ENCODE assay signal across 10 cellular contexts in the genomic region with DNA sequence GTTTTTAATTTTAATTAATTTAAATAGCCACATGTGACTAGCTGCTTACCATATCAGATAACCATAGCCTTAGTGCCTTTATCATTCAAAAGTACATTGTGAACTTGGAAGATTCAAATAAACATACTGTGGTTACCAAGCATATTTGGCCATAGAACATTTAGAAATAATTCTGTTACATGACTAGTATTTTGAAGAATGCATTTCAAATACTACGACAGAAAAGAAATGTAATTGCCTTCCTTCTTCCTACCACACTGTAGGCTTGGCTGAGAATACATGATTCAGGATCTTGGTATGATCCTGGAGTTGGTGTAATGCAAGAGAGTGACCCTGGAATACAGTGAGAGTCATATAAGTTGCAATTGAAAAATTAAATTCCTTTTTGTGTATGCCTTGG.
DNase-seq lines count a peak whose midpoint lies in the region; ATAC-seq and TF ChIP-seq lines count a peak whose summit lies in the region.
"Had no signal": no experiment of that assay in that cellular context is flagged by ENCODE, and none has a peak within 500 bp of the region (broad histone marks: within the 10 kb centered on the region; RNA-seq: fewer than 3 reads in every experiment).

No MANE protein-coding gene starts in this region.

- CTCF ChIA-PET in activated CD8-positive, alpha-beta T cell treated with anti-CD3 and anti-CD28 coated beads, Interleukin-2, amount 10 ng/mL, durations not matched to agents 7 days and 5 days (lab: Charles Lee) = interaction anchor here (1.4 to 1.6 kb wide), 2 partner anchors 196 to 260 kb away, joined by 4 to 6 read pairs; partner anchors contain the start of genes GCNT1 and RFK

- H3K4me3 ChIP-seq in stomach = no peak overlapping the region

- POLR2A ChIA-PET in activated CD8-positive, alpha-beta T cell treated with anti-CD3 and anti-CD28 coated beads, Interleukin-2, amount 10 ng/mL, durations not matched to agents 7 days and 5 days (lab: Charles Lee) = no interaction called here

- H3K4me1 ChIP-seq in foreskin keratinocyte = no peaks in the 10 kb centered on the region
- H3K4me1 ChIP-seq in stomach = peaks cover 12 to 92% (median 53%) of the 10 kb centered on the region in 4 donors

- WGBS in stomach, 5 donors = 39 to 67% (median 59%) methylated on average over 1 of the region's 1 CpG

- no peaks in the 10 kb centered on the region for H3K9me3 Mint-ChIP-seq in activated CD4-positive, alpha-beta T cell treated with anti-CD3 and anti-CD28 coated beads, Interleukin-2, amount 10 ng/mL, durations not matched to agents 24 days and 14 days
- no peaks in the 10 kb centered on the region for H3K9me3 Mint-ChIP-seq in activated CD8-positive, alpha-beta T cell treated with anti-CD3 and anti-CD28 coated beads, Interleukin-2, amount 10 ng/mL, durations not matched to agents 7 days and 5 days (ENCODE audit: insufficient read depth)

- H3K27ac ChIP-seq in foreskin keratinocyte = no peak overlapping the region
- peak overlapping the region in 3 of 5 donors; percentile 44 to 58 (median 48) for H3K27ac ChIP-seq in stomach

- peaks cover 0 to 8% (median 0%) of the 10 kb centered on the region in 4 donors for H3K36me3 ChIP-seq in stomach

- no peaks in the 10 kb centered on the region for H3K27me3 ChIP-seq in foreskin keratinocyte
- no peaks in the 10 kb centered on the region for H3K27me3 ChIP-seq in stomach

- TF ChIP-seq CTCF in foreskin keratinocyte (conservative IDR thresholded peaks at IDR 0.05) = no peak
- no peak for TF ChIP-seq CTCF in stomach (IDR thresholded peaks at IDR 0.05)

- TF ChIP-seq POLR2A in stomach (IDR thresholded peaks at IDR 0.05) = no peak

- H3K4me3 Mint-ChIP-seq in activated CD4-positive, alpha-beta T cell treated with anti-CD3 and anti-CD28 coated beads, Interleukin-2, amount 10 ng/mL, durations not matched to agents 24 days and 14 days = no peak overlapping the region
- peak overlapping the region; percentile 9 for H3K4me3 Mint-ChIP-seq in activated CD8-positive, alpha-beta T cell treated with anti-CD3 and anti-CD28 coated beads, Interleukin-2, amount 10 ng/mL, durations not matched to agents 7 days and 5 days

- peak overlapping the region; percentile 35 for H3K27ac Mint-ChIP-seq in activated CD4-positive, alpha-beta T cell treated with anti-CD3 and anti-CD28 coated beads, Interleukin-2, amount 10 ng/mL, durations not matched to agents 24 days and 14 days
- H3K27ac Mint-ChIP-seq in activated CD8-positive, alpha-beta T cell treated with anti-CD3 and anti-CD28 coated beads, Interleukin-2, amount 10 ng/mL, durations not matched to agents 7 days and 5 days = no peak overlapping the region

- H3K36me3 Mint-ChIP-seq in activated CD4-positive, alpha-beta T cell treated with anti-CD3 and anti-CD28 coated beads, Interleukin-2, amount 10 ng/mL, durations not matched to agents 24 days and 14 days (ENCODE audit: low read depth) = no peaks in the 10 kb centered on the region
- H3K36me3 Mint-ChIP-seq in activated CD8-positive, alpha-beta T cell treated with anti-CD3 and anti-CD28 coated beads, Interleukin-2, amount 10 ng/mL, durations not matched to agents 7 days and 5 days (ENCODE audit: low read depth) = peaks cover 3% of the 10 kb centered on the region

- no peak for TF ChIP-seq EP300 in stomach (IDR thresholded peaks at IDR 0.05)

- DNase-seq in activated CD4-positive, alpha-beta T cell treated with anti-CD3 and anti-CD28 coated beads, Interleukin-2, amount 10 ng/mL, durations not matched to agents 24 days and 14 days = no peak
- no peak for DNase-seq in activated CD4-positive, alpha-beta T cell treated with anti-CD3 and anti-CD28 coated beads, Interleukin-2, amount 50 U/mL, for 1 hour
- no peak for DNase-seq in activated CD8-positive, alpha-beta T cell treated with anti-CD3 and anti-CD28 coated beads, Interleukin-2, amount 10 ng/mL, durations not matched to agents 7 days and 5 days
- DNase-seq in foreskin keratinocyte = peak; percentile 75 to 92
- no peak for DNase-seq in stomach
- no peak for DNase-seq in nucleus accumbens (lab: John Stamatoyannopoulos, UW)
- DNase-seq: left cardiac atrium, NCI-H1048 had no signal

- peaks cover 46% of the 10 kb centered on the region for H3K4me1 Mint-ChIP-seq in activated CD4-positive, alpha-beta T cell treated with anti-CD3 and anti-CD28 coated beads, Interleukin-2, amount 10 ng/mL, durations not matched to agents 24 days and 14 days
- H3K4me1 Mint-ChIP-seq in activated CD8-positive, alpha-beta T cell treated with anti-CD3 and anti-CD28 coated beads, Interleukin-2, amount 10 ng/mL, durations not matched to agents 7 days and 5 days (ENCODE audit: low read depth) = peaks cover 76% of the 10 kb centered on the region

- intact Hi-C loops in activated CD4-positive, alpha-beta T cell treated with anti-CD3 and anti-CD28 coated beads, Interleukin-2, amount 10 ng/mL, durations not matched to agents 24 days and 14 days (cut with micrococcal nuclease) = no loop called here
- intact Hi-C loops in stomach (cut with DNase I; ENCODE audit: low total_unique reads) = no loop called here

- ATAC-seq in activated CD8-positive, alpha-beta T cell treated with anti-CD3 and anti-CD28 coated beads, Interleukin-2, amount 10 ng/mL, durations not matched to agents 7 days and 5 days = no peak
- ATAC-seq in foreskin keratinocyte = peak; percentile 85
- no peak for ATAC-seq in GM21529 (IDR thresholded peaks at IDR 0.05; ENCODE audit: unreplicated experiment)
- ATAC-seq in esophagus mucosa = no peak

- H3K27me3 Mint-ChIP-seq in activated CD4-positive, alpha-beta T cell treated with anti-CD3 and anti-CD28 coated beads, Interleukin-2, amount 10 ng/mL, durations not matched to agents 24 days and 14 days = peaks cover 2% of the 10 kb centered on the region
- no peaks in the 10 kb centered on the region for H3K27me3 Mint-ChIP-seq in activated CD8-positive, alpha-beta T cell treated with anti-CD3 and anti-CD28 coated beads, Interleukin-2, amount 10 ng/mL, durations not matched to agents 7 days and 5 days (ENCODE audit: low read depth)

- H3K9me3 ChIP-seq in stomach = no peaks in the 10 kb centered on the region

Comparison
In these comparisons a context has a peak if more than half of its experiments do, and no peak if none do; other contexts are left out.
1. DNase-seq: peak in foreskin keratinocyte (2 of 2); none in activated CD4-positive, alpha-beta T cell treated with anti-CD3 and anti-CD28 coated beads, Interleukin-2, amount 10 ng/mL, durations not matched to agents 24 days and 14 days (single experiment), activated CD4-positive, alpha-beta T cell treated with anti-CD3 and anti-CD28 coated beads, Interleukin-2, amount 50 U/mL, for 1 hour (single experiment), activated CD8-positive, alpha-beta T cell treated with anti-CD3 and anti-CD28 coated beads, Interleukin-2, amount 10 ng/mL, durations not matched to agents 7 days and 5 days (single experiment), stomach (single experiment) and nucleus accumbens (0 of 56).